Comparison of ENCODE assay signal across 8 cellular contexts in genomic region chr2:71882949-71883472, GRCh38.
A peak's percentile ranks its signal among the peaks of the same experiment; 100 is the strongest.
DNase-seq lines count a peak whose midpoint lies in the region; ATAC-seq and TF ChIP-seq lines count a peak whose summit lies in the region.

No MANE protein-coding gene starts in this region.

- H3K4me1 Mint-ChIP-seq in immature natural killer cell: no peaks in the 10 kb centered on the region
- H3K4me1 Mint-ChIP-seq in activated T-helper 1 cell treated with anti-CD3 and anti-CD28 coated beads, Interleukin-12 subunit alpha, Interleukin-12 subunit beta, Interleukin-2, Interleukin-4 antibody, amounts not matched to agents 30 ng/mL and 10 ng/mL and 1 ng/mL, durations not matched to agents 14 hours and 24 hours and 36 hours (ENCODE audit: low read depth): no peaks in the 10 kb centered on the region

- no peak overlapping the region for H3K4me3 ChIP-seq in lower lobe of right lung

- H3K27ac Mint-ChIP-seq in immature natural killer cell: no peak overlapping the region
- no peak overlapping the region for H3K27ac Mint-ChIP-seq in activated T-helper 1 cell treated with anti-CD3 and anti-CD28 coated beads, Interleukin-12 subunit alpha, Interleukin-12 subunit beta, Interleukin-2, Interleukin-4 antibody, amounts not matched to agents 30 ng/mL and 10 ng/mL and 1 ng/mL, durations not matched to agents 14 hours and 24 hours and 36 hours

- H3K9me3 Mint-ChIP-seq in immature natural killer cell: peaks cover 0 to 2% (median 0%) of the 10 kb centered on the region in 6 donors
- H3K9me3 Mint-ChIP-seq in activated T-helper 1 cell treated with anti-CD3 and anti-CD28 coated beads, Interleukin-12 subunit alpha, Interleukin-12 subunit beta, Interleukin-2, Interleukin-4 antibody, amounts not matched to agents 30 ng/mL and 10 ng/mL and 1 ng/mL, durations not matched to agents 14 hours and 24 hours and 36 hours: no peaks in the 10 kb centered on the region

- H3K27me3 Mint-ChIP-seq in immature natural killer cell (ENCODE audit: low read depth in 3 of 3): peaks cover 0 to 8% (median 8%) of the 10 kb centered on the region in 3 donors
- no peaks in the 10 kb centered on the region for H3K27me3 Mint-ChIP-seq in activated T-helper 1 cell treated with anti-CD3 and anti-CD28 coated beads, Interleukin-12 subunit alpha, Interleukin-12 subunit beta, Interleukin-2, Interleukin-4 antibody, amounts not matched to agents 30 ng/mL and 10 ng/mL and 1 ng/mL, durations not matched to agents 14 hours and 24 hours and 36 hours (ENCODE audit: insufficient read depth)

- H3K36me3 ChIP-seq in lower lobe of right lung: no peaks in the 10 kb centered on the region

- no peaks in the 10 kb centered on the region for H3K36me3 Mint-ChIP-seq in immature natural killer cell
- no peaks in the 10 kb centered on the region for H3K36me3 Mint-ChIP-seq in activated T-helper 1 cell treated with anti-CD3 and anti-CD28 coated beads, Interleukin-12 subunit alpha, Interleukin-12 subunit beta, Interleukin-2, Interleukin-4 antibody, amounts not matched to agents 30 ng/mL and 10 ng/mL and 1 ng/mL, durations not matched to agents 14 hours and 24 hours and 36 hours (ENCODE audit: low read depth)

- intact Hi-C loops in lower lobe of right lung (cut with DNase I): no loop called here
- intact Hi-C loops in activated T-helper 1 cell treated with anti-CD3 and anti-CD28 coated beads, Interleukin-12 subunit alpha, Interleukin-12 subunit beta, Interleukin-2, Interleukin-4 antibody, amounts not matched to agents 30 ng/mL and 10 ng/mL and 1 ng/mL, durations not matched to agents 14 hours and 24 hours and 36 hours (cut with micrococcal nuclease): no loop called here

- no peaks in the 10 kb centered on the region for H3K27me3 ChIP-seq in lower lobe of right lung (ENCODE audit: low read depth)

- no peak overlapping the region for H3K4me3 Mint-ChIP-seq in immature natural killer cell
- no peak overlapping the region for H3K4me3 Mint-ChIP-seq in activated T-helper 1 cell treated with anti-CD3 and anti-CD28 coated beads, Interleukin-12 subunit alpha, Interleukin-12 subunit beta, Interleukin-2, Interleukin-4 antibody, amounts not matched to agents 30 ng/mL and 10 ng/mL and 1 ng/mL, durations not matched to agents 14 hours and 24 hours and 36 hours

- peak; percentile 66 to 67 for ATAC-seq in lower lobe of right lung

- no peak overlapping the region for H3K27ac ChIP-seq in lower lobe of right lung

- H3K9me3 ChIP-seq in lower lobe of right lung: no peaks in the 10 kb centered on the region

- DNase-seq in DMS53 (lab: John Stamatoyannopoulos, UW) (peak; percentile 80), NCI-H226 (peak; percentile 86), cerebellar cortex (ENCODE audit: low spot score) (peak; percentile 33), lower lobe of right lung (peak; percentile 71), immature natural killer cell (no peak), GDM1 (lab: John Stamatoyannopoulos, UW) (no peak), cerebellar nuclear complex (lab: John Stamatoyannopoulos, UW) (no peak)
- no peak for DNase-seq in activated T-helper 1 cell treated with anti-CD3 and anti-CD28 coated beads, Interleukin-12 subunit alpha, Interleukin-12 subunit beta, Interleukin-2, Interleukin-4 antibody, amounts not matched to agents 30 ng/mL and 10 ng/mL and 1 ng/mL, durations not matched to agents 14 hours and 24 hours and 36 hours (ENCODE audit: low spot score)

- peaks cover 26% of the 10 kb centered on the region for H3K4me1 ChIP-seq in lower lobe of right lung

- TF ChIP-seq CTCF in lower lobe of right lung (IDR thresholded peaks at IDR 0.05): no peak

Comparison
In these comparisons a context has a peak if more than half of its experiments do, and no peak if none do; other contexts are left out.
1. DNase-seq: peak in DMS53 (single experiment), NCI-H226 (single experiment), cerebellar cortex (single experiment) and lower lobe of right lung (single experiment); none in immature natural killer cell (0 of 3), GDM1 (single experiment), cerebellar nuclear complex (0 of 2) and activated T-helper 1 cell treated with anti-CD3 and anti-CD28 coated beads, Interleukin-12 subunit alpha, Interleukin-12 subunit beta, Interleukin-2, Interleukin-4 antibody, amounts not matched to agents 30 ng/mL and 10 ng/mL and 1 ng/mL, durations not matched to agents 14 hours and 24 hours and 36 hours (single experiment).